13 cellular contexts compared by ENCODE assay signal in the genomic region with DNA sequence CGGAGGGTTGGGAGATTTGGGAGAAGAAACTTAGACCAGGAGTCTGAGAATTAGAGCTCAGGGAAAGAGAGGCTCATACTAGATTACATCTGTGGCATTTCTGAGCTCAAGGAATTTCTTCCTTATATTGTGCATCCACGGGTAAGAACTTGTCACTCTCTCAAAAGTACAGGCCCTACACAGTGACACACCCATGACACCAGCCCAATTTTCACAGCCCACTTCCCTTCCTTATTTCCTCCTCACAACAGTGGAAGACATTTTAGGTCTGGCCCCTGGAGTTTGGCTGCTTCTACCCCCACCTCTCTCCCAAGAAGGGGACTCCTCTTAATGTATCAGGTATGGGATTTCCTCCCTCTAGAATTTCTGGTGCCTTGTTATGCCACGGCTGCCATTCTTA. TPM values are rescaled to one million over a fixed set of nuclear protein-coding genes. Genes with fewer than 3 reads are reported as not detected.
DNase-seq lines count a peak whose midpoint lies in the region; ATAC-seq and TF ChIP-seq lines count a peak whose summit lies in the region.
"Had no signal": no experiment of that assay in that cellular context is flagged by ENCODE, and none has a peak within 500 bp of the region (broad histone marks: within the 10 kb centered on the region; RNA-seq: fewer than 3 reads in every experiment).

No MANE protein-coding gene starts in this region.

- DNase-seq in activated CD8-positive, alpha-beta T cell treated with anti-CD3 and anti-CD28 coated beads, Interleukin-2, amount 10 ng/mL, durations not matched to agents 7 days and 5 days: no peak
- no peak for DNase-seq in activated CD8-positive, alpha-beta T cell treated with anti-CD3 and anti-CD28 coated beads for 36 hours
- peak; percentile 24 for DNase-seq in NOMO-1 treated with dmso at 0.1 percent for 144 hours (lab: John Stamatoyannopoulos, UW; ENCODE audit: unreplicated experiment)
- DNase-seq in progenitor cell of endocrine pancreas (ENCODE audit: low spot score, unreplicated experiment): no peak
- no peak for DNase-seq in testis
- DNase-seq in NCI-H510A (lab: John Stamatoyannopoulos, UW): no peak
- DNase-seq: left ventricle myocardium inferior had no signal

- H3K9me3 ChIP-seq in testis: no peaks in the 10 kb centered on the region
- H3K9me3 ChIP-seq: left ventricle myocardium inferior, uterus had no signal

- peaks cover 3% of the 10 kb centered on the region for H3K4me1 ChIP-seq in testis
- H3K4me1 ChIP-seq: uterus had no signal

- no peak overlapping the region for H3K4me3 Mint-ChIP-seq in activated CD8-positive, alpha-beta T cell treated with anti-CD3 and anti-CD28 coated beads, Interleukin-2, amount 10 ng/mL, durations not matched to agents 7 days and 5 days
- H3K4me3 Mint-ChIP-seq in activated CD8-positive, alpha-beta T cell treated with anti-CD3 and anti-CD28 coated beads for 36 hours: no peak overlapping the region
- H3K4me3 Mint-ChIP-seq in progenitor cell of endocrine pancreas (ENCODE audit: low read depth): no peak overlapping the region

- H3K4me3 ChIP-seq in testis: no peak overlapping the region
- H3K4me3 ChIP-seq: left ventricle myocardium inferior, uterus had no signal

- TF ChIP-seq CTCF in activated CD8-positive, alpha-beta T cell treated with anti-CD3 and anti-CD28 coated beads for 36 hours (IDR thresholded peaks at IDR 0.05): no peak
- TF ChIP-seq CTCF in progenitor cell of endocrine pancreas (IDR thresholded peaks at IDR 0.05; ENCODE audit: unreplicated experiment) (no peak), testis (IDR thresholded peaks at IDR 0.05) (no peak)

- POLR2A ChIA-PET in activated CD8-positive, alpha-beta T cell treated with anti-CD3 and anti-CD28 coated beads, Interleukin-2, amount 10 ng/mL, durations not matched to agents 7 days and 5 days (lab: Charles Lee): interaction anchor here (0.7 kb wide), 1 partner anchor 1011 kb away, joined by 3 read pairs; no protein-coding TSS in a partner anchor
- POLR2A ChIA-PET in activated CD8-positive, alpha-beta T cell treated with anti-CD3 and anti-CD28 coated beads for 36 hours (lab: Charles Lee): interaction anchor here (0.6 to 1.8 kb wide), 3 partner anchors 46 to 105 kb away, joined by 3 to 6 read pairs (median 4); no protein-coding TSS in a partner anchor

- TF ChIP-seq POLR2A in testis (IDR thresholded peaks at IDR 0.05): no peak

- whole genome bisulfite sequencing in testis, 2 donors: 70 to 79% methylated on average over 3 of the region's 3 CpGs

- peaks cover 50% of the 10 kb centered on the region for H3K4me1 Mint-ChIP-seq in activated CD8-positive, alpha-beta T cell treated with anti-CD3 and anti-CD28 coated beads, Interleukin-2, amount 10 ng/mL, durations not matched to agents 7 days and 5 days (ENCODE audit: low read depth)
- H3K4me1 Mint-ChIP-seq in activated CD8-positive, alpha-beta T cell treated with anti-CD3 and anti-CD28 coated beads for 36 hours (ENCODE audit: low read depth): peaks cover 24% of the 10 kb centered on the region
- H3K4me1 Mint-ChIP-seq in progenitor cell of endocrine pancreas (ENCODE audit: low read depth): peaks cover 9% of the 10 kb centered on the region

- no peaks in the 10 kb centered on the region for H3K9me3 Mint-ChIP-seq in activated CD8-positive, alpha-beta T cell treated with anti-CD3 and anti-CD28 coated beads, Interleukin-2, amount 10 ng/mL, durations not matched to agents 7 days and 5 days (ENCODE audit: insufficient read depth)
- H3K9me3 Mint-ChIP-seq in activated CD8-positive, alpha-beta T cell treated with anti-CD3 and anti-CD28 coated beads for 36 hours: no peaks in the 10 kb centered on the region
- no peaks in the 10 kb centered on the region for H3K9me3 Mint-ChIP-seq in progenitor cell of endocrine pancreas (ENCODE audit: low read depth)

- H3K36me3 ChIP-seq in testis (ENCODE audit: low read depth, missing control alignments): no peaks in the 10 kb centered on the region
- H3K36me3 ChIP-seq: uterus had no signal

- intact Hi-C loops in activated CD8-positive, alpha-beta T cell treated with anti-CD3 and anti-CD28 coated beads for 36 hours (cut with micrococcal nuclease): no loop called here
- intact Hi-C loops in testis (cut with DNase I; ENCODE audit: low total_unique reads): no loop called here

- no peaks in the 10 kb centered on the region for H3K27me3 Mint-ChIP-seq in activated CD8-positive, alpha-beta T cell treated with anti-CD3 and anti-CD28 coated beads, Interleukin-2, amount 10 ng/mL, durations not matched to agents 7 days and 5 days (ENCODE audit: low read depth)
- no peaks in the 10 kb centered on the region for H3K27me3 Mint-ChIP-seq in activated CD8-positive, alpha-beta T cell treated with anti-CD3 and anti-CD28 coated beads for 36 hours
- H3K27me3 Mint-ChIP-seq in progenitor cell of endocrine pancreas: peaks cover 4% of the 10 kb centered on the region

- H3K36me3 Mint-ChIP-seq in activated CD8-positive, alpha-beta T cell treated with anti-CD3 and anti-CD28 coated beads, Interleukin-2, amount 10 ng/mL, durations not matched to agents 7 days and 5 days (ENCODE audit: low read depth): peaks cover 46% of the 10 kb centered on the region
- H3K36me3 Mint-ChIP-seq in activated CD8-positive, alpha-beta T cell treated with anti-CD3 and anti-CD28 coated beads for 36 hours (ENCODE audit: low read depth): peaks cover 20% of the 10 kb centered on the region
- H3K36me3 Mint-ChIP-seq in progenitor cell of endocrine pancreas (ENCODE audit: insufficient read depth): peaks cover 10% of the 10 kb centered on the region

- H3K27me3 ChIP-seq in testis: no peaks in the 10 kb centered on the region
- H3K27me3 ChIP-seq: brain microvascular endothelial cell, uterus had no signal

- peak overlapping the region; percentile 27 for H3K27ac Mint-ChIP-seq in activated CD8-positive, alpha-beta T cell treated with anti-CD3 and anti-CD28 coated beads, Interleukin-2, amount 10 ng/mL, durations not matched to agents 7 days and 5 days
- H3K27ac Mint-ChIP-seq in activated CD8-positive, alpha-beta T cell treated with anti-CD3 and anti-CD28 coated beads for 36 hours: no peak overlapping the region
- H3K27ac Mint-ChIP-seq in progenitor cell of endocrine pancreas: peak overlapping the region; percentile 21

- CTCF ChIA-PET in activated CD8-positive, alpha-beta T cell treated with anti-CD3 and anti-CD28 coated beads, Interleukin-2, amount 10 ng/mL, durations not matched to agents 7 days and 5 days (lab: Charles Lee): interaction anchor here (1.0 to 3.2 kb wide), 9 partner anchors 10 to 104 kb away, joined by 3 to 30 read pairs (median 7); a partner anchor contains a TSS
- CTCF ChIA-PET in activated CD8-positive, alpha-beta T cell treated with anti-CD3 and anti-CD28 coated beads for 36 hours (lab: Charles Lee): interaction anchor here (0.6 to 2.9 kb wide), 17 partner anchors 10 to 142 kb away, joined by 3 to 24 read pairs (median 4); a partner anchor contains a TSS

- ATAC-seq in activated CD8-positive, alpha-beta T cell treated with anti-CD3 and anti-CD28 coated beads, Interleukin-2, amount 10 ng/mL, durations not matched to agents 7 days and 5 days: no peak
- ATAC-seq in activated CD8-positive, alpha-beta T cell treated with anti-CD3 and anti-CD28 coated beads for 36 hours: no peak
- peak; percentile 13 for ATAC-seq in esophagus mucosa
- no peak for ATAC-seq in HG02840 (IDR thresholded peaks at IDR 0.05; ENCODE audit: low FRiP score, unreplicated experiment)

- H3K27ac ChIP-seq in testis: no peak overlapping the region
- H3K27ac ChIP-seq: brain microvascular endothelial cell, left ventricle myocardium inferior, uterus had no signal

RNA-seq across cellular contexts. Expression of a gene that starts 9.2 kb away (rescaled TPM):
- under 1 TPM; 0.55 to 0.74 TPM for total RNA-seq in activated CD8-positive, alpha-beta T cell treated with anti-CD3 and anti-CD28 coated beads, Interleukin-2, amount 10 ng/mL, durations not matched to agents 7 days and 5 days
- total RNA-seq in activated CD8-positive, alpha-beta T cell treated with anti-CD3 and anti-CD28 coated beads for 36 hours: 1 to 10 TPM; 1.1 to 2.5 TPM
- 52.2 TPM for total RNA-seq in esophagus mucosa
- 15.6 and 16.6 TPM in 2 replicates for total RNA-seq in progenitor cell of endocrine pancreas
- 1 to 10 TPM; 3.5 to 5.6 TPM for total RNA-seq in testis
- polyA plus RNA-seq in testis (ENCODE audit: insufficient read depth, low read depth, low replicate concordance): 10.9 TPM

RNA-seq across cellular contexts. Expression of a gene that starts 25.3 kb away (rescaled TPM):
- 10 to 100 TPM; 65.0 to 69.1 TPM for total RNA-seq in activated CD8-positive, alpha-beta T cell treated with anti-CD3 and anti-CD28 coated beads, Interleukin-2, amount 10 ng/mL, durations not matched to agents 7 days and 5 days
- total RNA-seq in activated CD8-positive, alpha-beta T cell treated with anti-CD3 and anti-CD28 coated beads for 36 hours: 10 to 100 TPM; 35.2 to 36.6 TPM
- 12.8 TPM for total RNA-seq in esophagus mucosa
- total RNA-seq in progenitor cell of endocrine pancreas: 32.2 and 37.8 TPM in 2 replicates
- total RNA-seq in testis: 10 to 100 TPM in 1 of 2 donors, 1 to 10 TPM in 1; 9.0 to 10.7 TPM
- polyA plus RNA-seq in testis (ENCODE audit: insufficient read depth, low read depth, low replicate concordance): 16.3 TPM

RNA-seq across cellular contexts. Expression of a gene that starts 29.5 kb away (rescaled TPM):
- total RNA-seq in activated CD8-positive, alpha-beta T cell treated with anti-CD3 and anti-CD28 coated beads, Interleukin-2, amount 10 ng/mL, durations not matched to agents 7 days and 5 days: under 1 TPM; 0.32 to 0.57 TPM
- not detected for total RNA-seq in activated CD8-positive, alpha-beta T cell treated with anti-CD3 and anti-CD28 coated beads for 36 hours
- total RNA-seq in esophagus mucosa (0.16 TPM), progenitor cell of endocrine pancreas (not detected in 2 replicates), testis (under 1 TPM in 1 of 2 donors, not detected in 1; 0.43 TPM)
- 0.58 TPM for polyA plus RNA-seq in testis (ENCODE audit: insufficient read depth, low read depth, low replicate concordance)
- total RNA-seq: HepG2, left ventricle myocardium inferior had no signal
- polyA plus RNA-seq: AG04450, HepG2 had no signal
